21 cellular contexts compared by ENCODE assay signal in genomic region chr9:16236882-16237281, GRCh38.
A peak's percentile ranks its signal among the peaks of the same experiment; 100 is the strongest.
DNase-seq lines count a peak whose midpoint lies in the region; ATAC-seq and TF ChIP-seq lines count a peak whose summit lies in the region.
"Had no signal": no experiment of that assay in that cellular context is flagged by ENCODE, and none has a peak within 500 bp of the region (broad histone marks: within the 10 kb centered on the region; RNA-seq: fewer than 3 reads in every experiment).

No MANE protein-coding gene starts in this region.

- H3K36me3 Mint-ChIP-seq in activated naive CD4-positive, alpha-beta T cell treated with anti-CD3 and anti-CD28 coated beads for 36 hours (ENCODE audit: low read depth): no peaks in the 10 kb centered on the region
- H3K36me3 Mint-ChIP-seq: CD14-positive monocyte had no signal

- no peaks in the 10 kb centered on the region for H4K20me1 ChIP-seq in mammary epithelial cell (ENCODE audit: insufficient read depth, low read length)

- H3K4me2 ChIP-seq in mammary epithelial cell (ENCODE audit: insufficient read depth, low read depth, low read length): no peak overlapping the region

- H3K9me3 ChIP-seq in mammary epithelial cell (replicated peaks; ENCODE audit: insufficient read depth, low read length): no peaks in the 10 kb centered on the region
- H3K9me3 ChIP-seq: adrenal gland had no signal

- in situ Hi-C loops in mammary epithelial cell (cut with MboI; ENCODE audit: low sequenced_read_pairs in 2 of 2): no loop called here

- no peak overlapping the region for H3K27ac Mint-ChIP-seq in activated naive CD4-positive, alpha-beta T cell treated with anti-CD3 and anti-CD28 coated beads for 36 hours

- H3K4me3 Mint-ChIP-seq in activated naive CD4-positive, alpha-beta T cell treated with anti-CD3 and anti-CD28 coated beads for 36 hours: no peak overlapping the region
- H3K4me3 Mint-ChIP-seq: CD14-positive monocyte had no signal

- peaks cover 22% of the 10 kb centered on the region for H3K9me3 Mint-ChIP-seq in activated naive CD4-positive, alpha-beta T cell treated with anti-CD3 and anti-CD28 coated beads for 36 hours

- TF ChIP-seq CTCF in fibroblast of mammary gland (conservative IDR thresholded peaks at IDR 0.05; ENCODE audit: control insufficient read depth, insufficient read depth, low read depth, low read length): no peak
- TF ChIP-seq CTCF in mammary epithelial cell (conservative IDR thresholded peaks at IDR 0.05 in 1 of 2, IDR thresholded peaks at IDR 0.05 in 1 of 2; ENCODE audit: extremely low read depth in 1 of 2, insufficient read depth in 1 of 2, low read depth in 1 of 2, low read length in 2 of 2): no peak

- no peaks in the 10 kb centered on the region for H3K4me1 ChIP-seq in mammary epithelial cell (ENCODE audit: insufficient read depth, low read length)
- H3K4me1 ChIP-seq: adrenal gland had no signal

- H3K4me1 Mint-ChIP-seq in activated naive CD4-positive, alpha-beta T cell treated with anti-CD3 and anti-CD28 coated beads for 36 hours (ENCODE audit: low read depth): no peaks in the 10 kb centered on the region

- intact Hi-C loops in Right ventricle myocardium inferior (cut with DNase I): no loop called here
- intact Hi-C loops in Right ventricle myocardium superior (cut with DNase I): loop anchor here (5.0 kb wide), 1 partner anchor 50 kb away; no protein-coding TSS in a partner anchor
- intact Hi-C loops in activated naive CD4-positive, alpha-beta T cell treated with anti-CD3 and anti-CD28 coated beads for 36 hours (cut with micrococcal nuclease): no loop called here
- intact Hi-C loops in mammary epithelial cell (cut with micrococcal nuclease): no loop called here

- H3K36me3 ChIP-seq in mammary epithelial cell (ENCODE audit: insufficient read depth, low read length): no peaks in the 10 kb centered on the region
- H3K36me3 ChIP-seq: adrenal gland, esophagus squamous epithelium had no signal

- no peak overlapping the region for H3K27ac ChIP-seq in mammary epithelial cell (ENCODE audit: insufficient read depth, low read depth, low read length)
- H3K27ac ChIP-seq: 22Rv1, adrenal gland had no signal

- DNase-seq in Right ventricle myocardium inferior (ENCODE audit: missing footprints): no peak
- DNase-seq in Right ventricle myocardium superior: no peak
- peak; percentile 80 for DNase-seq in fibroblast of mammary gland (ENCODE audit: low read depth)
- DNase-seq in myocyte (ENCODE audit: low read depth): peak; percentile 71
- no peak for DNase-seq in activated naive CD4-positive, alpha-beta T cell treated with anti-CD3 and anti-CD28 coated beads for 36 hours
- no peak for DNase-seq in stimulated activated naive CD4-positive, alpha-beta T cell treated with Interleukin-2 at 50 U/mL for 16 hours (lab: John Stamatoyannopoulos, UW)
- DNase-seq in mammary epithelial cell: no peak
- DNase-seq in COLO668 (lab: John Stamatoyannopoulos, UW; ENCODE audit: unreplicated experiment): no peak
- DNase-seq: activated CD4-positive, alpha-beta T cell treated with anti-CD3 and anti-CD28 coated beads for 1 hour; adrenal gland; central memory CD4-positive, alpha-beta T cell; effector CD4-positive, alpha-beta T cell; esophagus squamous epithelium; left cardiac atrium; mucosa of descending colon; NK-92 treated with Interleukin-12 subunit alpha and Interleukin-12 subunit beta, amount 100 ng/mL, for 24 hours; occipital lobe; RPMI8226; stimulated activated CD4-positive, alpha-beta T cell treated with anti-CD3 and anti-CD28 coated beads, Interleukin-4, amount 100 ng/mL, for 4 hours had no signal

- CTCF ChIA-PET in activated naive CD4-positive, alpha-beta T cell treated with anti-CD3 and anti-CD28 coated beads for 36 hours (lab: Charles Lee): no interaction called here
- CTCF ChIA-PET in mammary epithelial cell (lab: Charles Lee; ENCODE audit: low non-redundant PET): no interaction called here

- no peaks in the 10 kb centered on the region for H3K27me3 Mint-ChIP-seq in activated naive CD4-positive, alpha-beta T cell treated with anti-CD3 and anti-CD28 coated beads for 36 hours (ENCODE audit: low read depth)

- H3K4me3 ChIP-seq in fibroblast of mammary gland (ENCODE audit: control insufficient read depth, low read depth, low read length): no peak overlapping the region
- H3K4me3 ChIP-seq in mammary epithelial cell (replicated peaks in 1 of 3; ENCODE audit: insufficient read depth in 1 of 3, low read depth in 2 of 3, low read length in 3 of 3): no peak overlapping the region
- H3K4me3 ChIP-seq: adrenal gland, esophagus squamous epithelium, mucosa of descending colon had no signal

- H2AFZ ChIP-seq in mammary epithelial cell (ENCODE audit: low read depth, low read length): no peak overlapping the region

- H3K9ac ChIP-seq in mammary epithelial cell (ENCODE audit: insufficient read depth, low read length): no peak overlapping the region

- 97% methylated on average over 7 of the region's 7 CpGs for WGBS in mammary epithelial cell (ENCODE audit: low coverage, missing lambda C conversion rate)

- dilution Hi-C loops in mammary epithelial cell (cut with HindIII; ENCODE audit: low sequenced_read_pairs): no loop called here

- no TSS peak for BruUV-seq in mammary epithelial cell (replicated peaks; lab: Mats Ljungman, UMichigan)

- H3K79me2 ChIP-seq in mammary epithelial cell (ENCODE audit: insufficient read depth, low read length): no peaks in the 10 kb centered on the region

- no peaks in the 10 kb centered on the region for H3K27me3 ChIP-seq in mammary epithelial cell (ENCODE audit: insufficient read depth, low read length)
- H3K27me3 ChIP-seq: adrenal gland, esophagus squamous epithelium had no signal

- ATAC-seq in Right ventricle myocardium inferior: peak; percentile 51
- no peak for ATAC-seq in Right ventricle myocardium superior (ENCODE audit: poor library complexity)
- ATAC-seq: mucosa of descending colon had no signal

Comparison
In these comparisons a context has a peak if more than half of its experiments do, and no peak if none do; other contexts are left out.
1. DNase-seq: peak in fibroblast of mammary gland (single experiment) and myocyte (single experiment); none in Right ventricle myocardium inferior (single experiment), Right ventricle myocardium superior (single experiment), activated naive CD4-positive, alpha-beta T cell treated with anti-CD3 and anti-CD28 coated beads for 36 hours (single experiment), stimulated activated naive CD4-positive, alpha-beta T cell treated with Interleukin-2 at 50 U/mL for 16 hours (single experiment), mammary epithelial cell (single experiment) and COLO668 (single experiment).